2 cellular contexts compared by ENCODE assay signal in the genomic region with DNA sequence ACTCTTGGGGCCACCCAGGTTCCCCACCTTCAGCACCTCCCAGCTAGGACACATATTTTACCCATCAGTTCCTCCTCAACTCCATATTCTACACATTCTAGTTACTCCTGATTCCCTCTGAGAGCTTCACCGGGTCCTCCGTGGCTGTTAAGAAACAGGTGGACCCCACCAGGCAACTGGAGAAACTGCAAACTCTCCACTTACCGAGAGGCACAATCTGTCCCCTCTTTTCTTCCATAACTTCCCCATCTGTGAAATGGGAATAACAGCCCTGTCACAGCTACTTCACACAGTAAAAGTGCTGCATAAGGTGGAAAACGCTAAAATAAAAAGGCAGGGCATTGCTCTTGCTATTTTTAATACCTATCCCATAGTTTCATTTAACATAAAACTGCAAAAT.
TF ChIP-seq lines count a peak whose summit lies in the region.

No MANE protein-coding gene starts in this region.

TF ChIP-seq in HEK293, 187 proteins besides CTCF, POLR2A, EP300 and RAD21:
- TF ChIP-seq ZFP69B (tag by site-specific recombination; IDR thresholded peaks at IDR 0.05), result 0 out of 2 replicates have a peak, but pooled peaks have one; percentile 32
- TF ChIP-seq, protein P1, sequence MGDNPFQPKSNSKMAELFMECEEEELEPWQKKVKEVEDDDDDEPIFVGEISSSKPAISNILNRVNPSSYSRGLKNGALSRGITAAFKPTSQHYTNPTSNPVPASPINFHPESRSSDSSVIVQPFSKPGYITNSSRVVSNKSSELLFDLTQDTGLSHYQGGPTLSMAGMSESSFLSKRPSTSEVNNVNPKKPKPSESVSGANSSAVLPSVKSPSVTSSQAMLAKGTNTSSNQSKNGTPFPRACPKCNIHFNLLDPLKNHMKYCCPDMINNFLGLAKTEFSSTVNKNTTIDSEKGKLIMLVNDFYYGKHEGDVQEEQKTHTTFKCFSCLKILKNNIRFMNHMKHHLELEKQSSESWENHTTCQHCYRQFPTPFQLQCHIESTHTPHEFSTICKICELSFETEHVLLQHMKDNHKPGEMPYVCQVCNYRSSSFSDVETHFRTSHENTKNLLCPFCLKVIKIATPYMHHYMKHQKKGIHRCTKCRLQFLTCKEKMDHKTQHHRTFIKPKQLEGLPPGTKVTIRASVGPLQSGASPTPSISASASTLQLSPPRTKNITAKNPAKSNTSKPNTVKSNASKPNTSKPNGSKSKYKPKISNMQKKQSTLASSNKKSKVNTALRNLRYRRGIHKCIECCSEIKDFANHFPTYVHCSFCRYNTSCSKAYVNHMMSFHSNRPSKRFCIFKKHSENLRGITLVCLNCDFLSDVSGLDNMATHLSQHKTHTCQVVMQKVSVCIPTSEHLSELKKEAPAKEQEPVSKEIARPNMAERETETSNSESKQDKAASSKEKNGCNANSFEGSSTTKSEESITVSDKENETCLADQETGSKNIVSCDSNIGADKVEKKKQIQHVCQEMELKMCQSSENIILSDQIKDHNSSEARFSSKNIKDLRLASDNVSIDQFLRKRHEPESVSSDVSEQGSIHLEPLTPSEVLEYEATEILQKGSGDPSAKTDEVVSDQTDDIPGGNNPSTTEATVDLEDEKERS (tag by site-specific recombination; IDR thresholded peaks at IDR 0.05), result no peak
- TF ChIP-seq, protein P2, sequence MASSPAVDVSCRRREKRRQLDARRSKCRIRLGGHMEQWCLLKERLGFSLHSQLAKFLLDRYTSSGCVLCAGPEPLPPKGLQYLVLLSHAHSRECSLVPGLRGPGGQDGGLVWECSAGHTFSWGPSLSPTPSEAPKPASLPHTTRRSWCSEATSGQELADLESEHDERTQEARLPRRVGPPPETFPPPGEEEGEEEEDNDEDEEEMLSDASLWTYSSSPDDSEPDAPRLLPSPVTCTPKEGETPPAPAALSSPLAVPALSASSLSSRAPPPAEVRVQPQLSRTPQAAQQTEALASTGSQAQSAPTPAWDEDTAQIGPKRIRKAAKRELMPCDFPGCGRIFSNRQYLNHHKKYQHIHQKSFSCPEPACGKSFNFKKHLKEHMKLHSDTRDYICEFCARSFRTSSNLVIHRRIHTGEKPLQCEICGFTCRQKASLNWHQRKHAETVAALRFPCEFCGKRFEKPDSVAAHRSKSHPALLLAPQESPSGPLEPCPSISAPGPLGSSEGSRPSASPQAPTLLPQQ (tag by site-specific recombination; IDR thresholded peaks at IDR 0.05), result 0 out of 2 replicates have a peak, but pooled peaks have one; percentile 30
- TF ChIP-seq, protein P3, sequence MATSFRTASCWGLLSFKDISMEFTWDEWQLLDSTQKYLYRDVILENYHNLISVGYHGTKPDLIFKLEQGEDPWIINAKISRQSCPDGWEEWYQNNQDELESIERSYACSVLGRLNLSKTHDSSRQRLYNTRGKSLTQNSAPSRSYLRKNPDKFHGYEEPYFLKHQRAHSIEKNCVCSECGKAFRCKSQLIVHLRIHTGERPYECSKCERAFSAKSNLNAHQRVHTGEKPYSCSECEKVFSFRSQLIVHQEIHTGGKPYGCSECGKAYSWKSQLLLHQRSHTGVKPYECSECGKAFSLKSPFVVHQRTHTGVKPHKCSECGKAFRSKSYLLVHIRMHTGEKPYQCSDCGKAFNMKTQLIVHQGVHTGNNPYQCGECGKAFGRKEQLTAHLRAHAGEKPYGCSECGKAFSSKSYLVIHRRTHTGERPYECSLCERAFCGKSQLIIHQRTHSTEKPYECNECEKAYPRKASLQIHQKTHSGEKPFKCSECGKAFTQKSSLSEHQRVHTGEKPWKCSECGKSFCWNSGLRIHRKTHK (tag by site-specific recombination; IDR thresholded peaks at IDR 0.05), result no peak

TF ChIP-seq in HepG2, 621 proteins besides CTCF, POLR2A, EP300 and RAD21:
- TF ChIP-seq, protein P4, sequence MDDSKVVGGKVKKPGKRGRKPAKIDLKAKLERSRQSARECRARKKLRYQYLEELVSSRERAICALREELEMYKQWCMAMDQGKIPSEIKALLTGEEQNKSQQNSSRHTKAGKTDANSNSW (CRISPR knock-in tag; IDR thresholded peaks at IDR 0.05; ENCODE audit: borderline replicate concordance), result no peak
- TF ChIP-seq ZNF629 (CRISPR knock-in tag; conservative IDR thresholded peaks at IDR 0.05), result peak; percentile 74
- no peak for TF ChIP-seq ZNF282 (IDR thresholded peaks at IDR 0.05; ENCODE audit: partially characterized antibody)
- TF ChIP-seq, protein P5, sequence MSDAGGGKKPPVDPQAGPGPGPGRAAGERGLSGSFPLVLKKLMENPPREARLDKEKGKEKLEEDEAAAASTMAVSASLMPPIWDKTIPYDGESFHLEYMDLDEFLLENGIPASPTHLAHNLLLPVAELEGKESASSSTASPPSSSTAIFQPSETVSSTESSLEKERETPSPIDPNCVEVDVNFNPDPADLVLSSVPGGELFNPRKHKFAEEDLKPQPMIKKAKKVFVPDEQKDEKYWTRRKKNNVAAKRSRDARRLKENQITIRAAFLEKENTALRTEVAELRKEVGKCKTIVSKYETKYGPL (CRISPR knock-in tag; IDR thresholded peaks at IDR 0.05), result no peak
- TF ChIP-seq, protein P6, sequence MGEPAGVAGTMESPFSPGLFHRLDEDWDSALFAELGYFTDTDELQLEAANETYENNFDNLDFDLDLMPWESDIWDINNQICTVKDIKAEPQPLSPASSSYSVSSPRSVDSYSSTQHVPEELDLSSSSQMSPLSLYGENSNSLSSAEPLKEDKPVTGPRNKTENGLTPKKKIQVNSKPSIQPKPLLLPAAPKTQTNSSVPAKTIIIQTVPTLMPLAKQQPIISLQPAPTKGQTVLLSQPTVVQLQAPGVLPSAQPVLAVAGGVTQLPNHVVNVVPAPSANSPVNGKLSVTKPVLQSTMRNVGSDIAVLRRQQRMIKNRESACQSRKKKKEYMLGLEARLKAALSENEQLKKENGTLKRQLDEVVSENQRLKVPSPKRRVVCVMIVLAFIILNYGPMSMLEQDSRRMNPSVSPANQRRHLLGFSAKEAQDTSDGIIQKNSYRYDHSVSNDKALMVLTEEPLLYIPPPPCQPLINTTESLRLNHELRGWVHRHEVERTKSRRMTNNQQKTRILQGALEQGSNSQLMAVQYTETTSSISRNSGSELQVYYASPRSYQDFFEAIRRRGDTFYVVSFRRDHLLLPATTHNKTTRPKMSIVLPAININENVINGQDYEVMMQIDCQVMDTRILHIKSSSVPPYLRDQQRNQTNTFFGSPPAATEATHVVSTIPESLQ (CRISPR knock-in tag; conservative IDR thresholded peaks at IDR 0.05), result no peak
